Comparison of ENCODE assay signal across 1 cellular context in the genomic region with DNA sequence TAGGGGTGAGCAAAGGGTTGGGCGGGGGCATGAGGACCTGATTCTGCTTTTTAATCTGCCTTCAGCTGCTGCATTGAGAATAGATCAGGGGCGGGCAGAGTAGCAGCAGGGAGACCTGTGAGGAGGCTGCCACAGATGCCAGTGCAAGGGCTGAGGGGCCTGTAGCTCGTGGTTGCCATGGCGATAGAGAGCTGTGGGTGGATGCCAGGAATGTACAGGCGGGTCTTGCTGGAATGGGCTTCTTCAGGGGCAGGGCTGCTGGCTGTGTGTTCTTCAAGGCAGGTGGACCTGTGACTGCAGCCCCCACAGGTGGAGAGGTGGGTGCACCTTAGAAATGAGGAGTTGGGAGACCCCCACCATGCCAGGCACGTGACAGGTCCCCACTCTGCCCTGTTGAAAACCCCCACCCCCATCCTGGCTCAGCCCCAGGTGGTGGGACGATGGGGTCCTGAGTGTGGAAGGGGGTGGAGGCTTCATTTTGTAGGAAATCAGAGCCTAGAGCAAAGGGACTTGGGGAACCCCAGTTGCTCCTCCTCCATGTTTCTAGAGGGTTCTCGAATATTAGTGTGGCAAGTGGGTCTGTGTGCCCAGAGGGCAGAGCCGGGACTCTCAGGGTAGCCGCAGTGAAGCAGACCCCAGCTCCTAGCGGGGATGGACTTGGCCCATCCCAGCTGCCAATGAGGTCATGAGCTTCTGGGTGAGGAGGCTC.
TF ChIP-seq lines count a peak whose summit lies in the region.

No MANE protein-coding gene starts in this region.

TF ChIP-seq in HEK293, 187 proteins besides CTCF, POLR2A, EP300 and RAD21 (continued from another document):
- peak; percentile 70 for TF ChIP-seq ZFHX2 (tag by site-specific recombination; conservative IDR thresholded peaks at IDR 0.05)
- TF ChIP-seq ZNF571 (tag by site-specific recombination; IDR thresholded peaks at IDR 0.05): no peak
- no peak for TF ChIP-seq SP7 (tag by site-specific recombination; IDR thresholded peaks at IDR 0.05)
- no peak for TF ChIP-seq ZNF830 (tag by site-specific recombination; IDR thresholded peaks at IDR 0.05; ENCODE audit: low read depth)
- no peak for TF ChIP-seq ZNF26 (tag by site-specific recombination; IDR thresholded peaks at IDR 0.05)
